ENCODE assay signal across 13 cellular contexts in the genomic region with DNA sequence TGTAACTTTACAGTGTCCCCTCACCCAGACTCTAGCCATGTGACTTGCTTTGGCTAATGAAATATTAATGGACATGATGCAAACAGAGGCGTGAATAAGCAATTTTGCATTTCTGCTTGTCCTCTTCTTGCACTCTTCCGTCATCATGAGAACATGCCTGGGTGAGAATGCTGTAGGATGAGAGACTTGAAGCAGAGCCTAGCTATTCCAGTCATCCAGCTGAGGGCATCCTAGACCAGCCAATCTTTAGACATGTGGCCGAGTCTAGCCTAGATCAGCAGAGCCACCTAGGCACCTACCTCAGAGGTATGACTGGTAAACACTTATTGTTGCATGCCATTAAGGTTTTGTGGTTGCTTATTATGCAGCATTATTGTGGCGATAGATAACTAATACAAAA.
DNase-seq lines count a peak whose midpoint lies in the region; ATAC-seq and TF ChIP-seq lines count a peak whose summit lies in the region.
"Had no signal": no experiment of that assay in that cellular context is flagged by ENCODE, and none has a peak within 500 bp of the region (broad histone marks: within the 10 kb centered on the region; RNA-seq: fewer than 3 reads in every experiment).

No MANE protein-coding gene starts in this region.

- H4K20me1 ChIP-seq in DND-41 (ENCODE audit: insufficient read depth, low read length): no peaks in the 10 kb centered on the region

- H3K79me2 ChIP-seq in DND-41 (ENCODE audit: insufficient read depth, low read length) (no peaks in the 10 kb centered on the region), mesendoderm (ENCODE audit: control insufficient read depth, insufficient read depth, low read length) (no peaks in the 10 kb centered on the region)

- no peak overlapping the region for H2AK5ac ChIP-seq in mesendoderm (ENCODE audit: low read length)

- H2AFZ ChIP-seq in DND-41 (ENCODE audit: low read depth, low read length): no peak overlapping the region

- H4K5ac ChIP-seq in mesendoderm (ENCODE audit: low read length): no peak overlapping the region

- no peak overlapping the region for H4K8ac ChIP-seq in mesendoderm (ENCODE audit: low read depth, low read length)

- no peak overlapping the region for H3K4ac ChIP-seq in mesendoderm (ENCODE audit: low read depth, low read length)

- peak; percentile 6 for TF ChIP-seq CTCF in DND-41 (IDR thresholded peaks at IDR 0.05; ENCODE audit: borderline replicate concordance, extremely low read depth, low read length, poor library complexity, severe bottlenecking)
- TF ChIP-seq CTCF in gastroesophageal sphincter (IDR thresholded peaks at IDR 0.05): no peak

- H3K4me2 ChIP-seq in DND-41 (ENCODE audit: insufficient read depth, low read length) (no peak overlapping the region), mesendoderm (ENCODE audit: low read length) (no peak overlapping the region)

- H3K4me1 ChIP-seq in DND-41 (ENCODE audit: insufficient read depth, low read length): no peaks in the 10 kb centered on the region; the same call in 1 of the 2 replicates
- no peaks in the 10 kb centered on the region for H3K4me1 ChIP-seq in mesendoderm (ENCODE audit: control insufficient read depth, low read depth, low read length)
- no peaks in the 10 kb centered on the region for H3K4me1 ChIP-seq in gastroesophageal sphincter
- H3K4me1 ChIP-seq: colonic mucosa, esophagus muscularis mucosa, testis had no signal

- no peak overlapping the region for H3K27ac ChIP-seq in DND-41 (ENCODE audit: low read length)
- H3K27ac ChIP-seq in mesendoderm (ENCODE audit: low read depth, low read length): no peak overlapping the region
- no peak overlapping the region for H3K27ac ChIP-seq in gastroesophageal sphincter
- H3K27ac ChIP-seq: colonic mucosa, esophagus muscularis mucosa, ovary, testis had no signal

- H3K27me3 ChIP-seq in DND-41 (ENCODE audit: insufficient read depth, low read length, poor library complexity): no peaks in the 10 kb centered on the region
- H3K27me3 ChIP-seq in mesendoderm (ENCODE audit: insufficient read depth, low read length, poor library complexity): no peaks in the 10 kb centered on the region
- H3K27me3 ChIP-seq in gastroesophageal sphincter: no peaks in the 10 kb centered on the region
- H3K27me3 ChIP-seq: colonic mucosa, esophagus muscularis mucosa, ovary, testis had no signal

- no peak overlapping the region for H2BK15ac ChIP-seq in mesendoderm (replicated peaks; ENCODE audit: low read depth)

- no peak for TF ChIP-seq POLR2A in gastroesophageal sphincter (IDR thresholded peaks at IDR 0.05)

- no peak for TF ChIP-seq EP300 in gastroesophageal sphincter (IDR thresholded peaks at IDR 0.05)

- H3K4me3 ChIP-seq in DND-41 (ENCODE audit: low read depth in 1 of 2, low read length in 2 of 2): no peak overlapping the region
- H3K4me3 ChIP-seq in mesendoderm (ENCODE audit: low read length): no peak overlapping the region
- no peak overlapping the region for H3K4me3 ChIP-seq in gastroesophageal sphincter
- H3K4me3 ChIP-seq: colonic mucosa, esophagus muscularis mucosa, ovary, testis had no signal

- H3K18ac ChIP-seq in mesendoderm (ENCODE audit: low read length): no peak overlapping the region

- H3K9me3 ChIP-seq in DND-41 (ENCODE audit: insufficient read depth, low read length, severe bottlenecking): no peaks in the 10 kb centered on the region
- H3K9me3 ChIP-seq in gastroesophageal sphincter: no peaks in the 10 kb centered on the region
- H3K9me3 ChIP-seq: colonic mucosa, esophagus muscularis mucosa, ovary, testis had no signal

- no peak overlapping the region for H2BK120ac ChIP-seq in mesendoderm (ENCODE audit: low read depth, low read length)

- no peak overlapping the region for H3K23ac ChIP-seq in mesendoderm (ENCODE audit: low read length)

- WGBS in mesendoderm (ENCODE audit: extremely low coverage, insufficient coverage, low lambda C conversion rate): no CpG with 5 or more reads among the region's 4 CpGs
- WGBS in gastroesophageal sphincter (ENCODE audit: low coverage in 1 of 2), 2 donors: 97 to 100% methylated on average over 2 to 4 of the region's 4 CpGs

- H3K9ac ChIP-seq in DND-41 (ENCODE audit: low read depth, low read length) (no peak overlapping the region), mesendoderm (ENCODE audit: low read length) (no peak overlapping the region)

- no peak overlapping the region for H2BK5ac ChIP-seq in mesendoderm (ENCODE audit: low read length)

- H3K56ac ChIP-seq in mesendoderm (ENCODE audit: low read length): no peak overlapping the region

- H3K36me3 ChIP-seq in DND-41 (ENCODE audit: insufficient read depth, low read length): no peaks in the 10 kb centered on the region
- H3K36me3 ChIP-seq in mesendoderm (ENCODE audit: control insufficient read depth, insufficient read depth, low read length): no peaks in the 10 kb centered on the region
- no peaks in the 10 kb centered on the region for H3K36me3 ChIP-seq in gastroesophageal sphincter
- H3K36me3 ChIP-seq: colonic mucosa, esophagus muscularis mucosa, ovary had no signal

- no peaks in the 10 kb centered on the region for H3K79me1 ChIP-seq in mesendoderm (ENCODE audit: low read length)

- ATAC-seq in DND-41 (ENCODE audit: insufficient read depth, low read depth): no peak
- no peak for ATAC-seq in GM21825 (IDR thresholded peaks at IDR 0.05; ENCODE audit: unreplicated experiment)
- ATAC-seq in gastroesophageal sphincter: no peak

- DNase-seq in DND-41: no peak
- peak; percentile 7 for DNase-seq in HK-2 (ENCODE audit: unreplicated experiment)
- DNase-seq in amniotic epithelial cell (ENCODE audit: low read depth): peak; percentile 71
- DNase-seq in mesendoderm: peak; percentile 59
- no peak for DNase-seq in NCI-H524 treated with DMSO at 0.1 percent for 48 hours (lab: John Stamatoyannopoulos, UW)
- DNase-seq: activated T-cell treated with anti-CD3 and anti-CD28 coated beads for 4 hours, colonic mucosa, NCI-H1436 treated with DMSO at 0.1 percent for 48 hours, ovary, testis had no signal

Comparison
In these comparisons a context has a peak if more than half of its experiments do, and no peak if none do; other contexts are left out.
1. DNase-seq: peak in HK-2 (single experiment), amniotic epithelial cell (single experiment) and mesendoderm (single experiment); none in DND-41 (single experiment) and NCI-H524 treated with DMSO at 0.1 percent for 48 hours (single experiment).